Comparison of ENCODE assay signal across 18 cellular contexts in genomic region chr1:201990427-201990826, GRCh38. TPM values are rescaled to one million over a fixed set of nuclear protein-coding genes. Genes with fewer than 3 reads are reported as not detected.
DNase-seq lines count a peak whose midpoint lies in the region; ATAC-seq and TF ChIP-seq lines count a peak whose summit lies in the region.
"Had no signal": no experiment of that assay in that cellular context is flagged by ENCODE, and none has a peak within 500 bp of the region (broad histone marks: within the 10 kb centered on the region; RNA-seq: fewer than 3 reads in every experiment).

No MANE protein-coding gene starts in this region.

- no peaks in the 10 kb centered on the region for H3K4me1 ChIP-seq in breast epithelium
- H3K4me1 ChIP-seq in colonic mucosa = no peaks in the 10 kb centered on the region
- peaks cover 14% of the 10 kb centered on the region for H3K4me1 ChIP-seq in testis

- H3K4me3 ChIP-seq in breast epithelium (no peak overlapping the region), colonic mucosa (no peak overlapping the region), testis (no peak overlapping the region)

- no peak overlapping the region for H3K9ac ChIP-seq in colonic mucosa (ENCODE audit: low read depth in 2 of 2, low read length in 2 of 2)

- H3K27ac ChIP-seq in breast epithelium = no peak overlapping the region
- H3K27ac ChIP-seq in colonic mucosa = no peak overlapping the region
- no peak overlapping the region for H3K27ac ChIP-seq in testis

- peaks cover 87% of the 10 kb centered on the region for H3K36me3 Mint-ChIP-seq in MCF 10A (ENCODE audit: insufficient read depth, unreplicated experiment)
- H3K36me3 Mint-ChIP-seq in activated CD4-positive, alpha-beta T cell treated with anti-CD3 and anti-CD28 coated beads for 36 hours (ENCODE audit: low read depth) = peaks cover 26% of the 10 kb centered on the region

- peak; percentile 93 for ATAC-seq in left ventricle myocardium superior
- ATAC-seq in activated CD4-positive, alpha-beta T cell treated with anti-CD3 and anti-CD28 coated beads for 36 hours = no peak
- no peak for ATAC-seq in HG03175 (IDR thresholded peaks at IDR 0.05; ENCODE audit: unreplicated experiment)
- ATAC-seq in GM21390 (IDR thresholded peaks at IDR 0.05; ENCODE audit: unreplicated experiment) = no peak

- H3K9me3 ChIP-seq in breast epithelium (no peaks in the 10 kb centered on the region), colonic mucosa (no peaks in the 10 kb centered on the region), testis (no peaks in the 10 kb centered on the region)

- TF ChIP-seq CTCF in MCF 10A (IDR thresholded peaks at IDR 0.05; ENCODE audit: unreplicated experiment) (no peak), breast epithelium (IDR thresholded peaks at IDR 0.05) (no peak), colonic mucosa (IDR thresholded peaks at IDR 0.05) (no peak), testis (IDR thresholded peaks at IDR 0.05) (no peak)

- DNase-seq in MCF 10A (ENCODE audit: unreplicated experiment) = no peak
- no peak for DNase-seq in breast epithelium (ENCODE audit: low spot score in 2 of 2)
- peak; percentile 12 for DNase-seq in colonic mucosa
- DNase-seq in left ventricle myocardium superior = peak; percentile 47
- DNase-seq in testis = peak; percentile 88
- no peak for DNase-seq in activated CD4-positive, alpha-beta T cell treated with anti-CD3 and anti-CD28 coated beads for 36 hours
- DNase-seq: 8988T; C1 segment of cervical spinal cord; H9; IMR-90; NCI-H1436 treated with DMSO at 0.1 percent for 48 hours; NCI-H2081 treated with DMSO at 0.1 percent for 48 hours; NCI-H2227 treated with DMSO at 0.1 percent for 48 hours; NCI-H69; NK-92 treated with Interleukin-12 subunit alpha and Interleukin-12 subunit beta, amount 100 ng/mL, for 24 hours; OCI-M1 had no signal

- POLR2A ChIA-PET in MCF 10A (lab: Yijun Ruan, JAX) = no interaction called here
- POLR2A ChIA-PET in activated CD4-positive, alpha-beta T cell treated with anti-CD3 and anti-CD28 coated beads for 36 hours (lab: Charles Lee) = no interaction called here

- no peak for TF ChIP-seq POLR2A in breast epithelium (IDR thresholded peaks at IDR 0.05)
- TF ChIP-seq POLR2A in testis (IDR thresholded peaks at IDR 0.05) = no peak

- 40 to 64% methylated on average over 6 of the region's 6 CpGs for WGBS in testis, 2 donors

- intact Hi-C loops in MCF 10A (cut with micrococcal nuclease) (no loop called here), breast epithelium (cut with DNase I; ENCODE audit: low total_unique reads) (no loop called here), colonic mucosa (cut with DNase I) (no loop called here), left ventricle myocardium superior (cut with micrococcal nuclease) (no loop called here), testis (cut with DNase I; ENCODE audit: low total_unique reads) (no loop called here)
- intact Hi-C loops in activated CD4-positive, alpha-beta T cell treated with anti-CD3 and anti-CD28 coated beads for 36 hours (cut with DNase I, micrococcal nuclease) = no loop called here

- H3K27ac Mint-ChIP-seq in MCF 10A (ENCODE audit: low read depth, unreplicated experiment) = peak overlapping the region; percentile 16
- H3K27ac Mint-ChIP-seq in activated CD4-positive, alpha-beta T cell treated with anti-CD3 and anti-CD28 coated beads for 36 hours = no peak overlapping the region
- H3K27ac Mint-ChIP-seq: H9 had no signal

- peaks cover 14% of the 10 kb centered on the region for H3K4me1 Mint-ChIP-seq in MCF 10A (ENCODE audit: insufficient read depth, unreplicated experiment)
- H3K4me1 Mint-ChIP-seq in activated CD4-positive, alpha-beta T cell treated with anti-CD3 and anti-CD28 coated beads for 36 hours = no peaks in the 10 kb centered on the region

- no peak overlapping the region for H3K4me3 Mint-ChIP-seq in MCF 10A (ENCODE audit: unreplicated experiment)
- H3K4me3 Mint-ChIP-seq in activated CD4-positive, alpha-beta T cell treated with anti-CD3 and anti-CD28 coated beads for 36 hours = no peak overlapping the region
- H3K4me3 Mint-ChIP-seq: H9 had no signal

- H3K27me3 ChIP-seq in breast epithelium (no peaks in the 10 kb centered on the region), colonic mucosa (no peaks in the 10 kb centered on the region), testis (no peaks in the 10 kb centered on the region)

- H3K9me3 Mint-ChIP-seq in MCF 10A (ENCODE audit: unreplicated experiment) = no peaks in the 10 kb centered on the region
- no peaks in the 10 kb centered on the region for H3K9me3 Mint-ChIP-seq in activated CD4-positive, alpha-beta T cell treated with anti-CD3 and anti-CD28 coated beads for 36 hours (ENCODE audit: low read depth)
- H3K9me3 Mint-ChIP-seq: H9 had no signal

- peaks cover 7% of the 10 kb centered on the region for H3K36me3 ChIP-seq in breast epithelium
- peaks cover 12% of the 10 kb centered on the region for H3K36me3 ChIP-seq in colonic mucosa
- no peaks in the 10 kb centered on the region for H3K36me3 ChIP-seq in testis (ENCODE audit: low read depth, missing control alignments)

- CTCF ChIA-PET in MCF 10A (lab: Yijun Ruan, JAX) = interaction anchor here (0.5 to 4.0 kb wide), 4 partner anchors 10 to 144 kb away, joined by 3 to 47 read pairs (median 4); no protein-coding TSS in a partner anchor
- CTCF ChIA-PET in activated CD4-positive, alpha-beta T cell treated with anti-CD3 and anti-CD28 coated beads for 36 hours (lab: Charles Lee) = interaction anchor here (0.6 kb wide), 1 partner anchor 9 kb away, joined by 3 read pairs; no protein-coding TSS in a partner anchor

- BruUV-seq in MCF 10A (replicated peaks; lab: Mats Ljungman, UMichigan) = no TSS peak

- no peaks in the 10 kb centered on the region for H3K27me3 Mint-ChIP-seq in MCF 10A (ENCODE audit: insufficient read depth, unreplicated experiment)
- H3K27me3 Mint-ChIP-seq in activated CD4-positive, alpha-beta T cell treated with anti-CD3 and anti-CD28 coated beads for 36 hours = no peaks in the 10 kb centered on the region

RNA-seq across cellular contexts. Expression of gene RNPEP, which starts 8.0 kb away (rescaled TPM):
- 147 and 155 TPM in 2 replicates for total RNA-seq in MCF 10A (2022)
- total RNA-seq in breast epithelium = 10 to 100 TPM; 43.0 to 66.7 (median 57.4) TPM
- total RNA-seq in colonic mucosa = 100 to 1,000 TPM; 142 to 147 TPM
- total RNA-seq in left ventricle myocardium superior = 11.6 TPM
- total RNA-seq in testis = 10 to 100 TPM; 55.4 to 58.1 TPM
- 60.4 TPM for polyA plus RNA-seq in testis (ENCODE audit: insufficient read depth, low read depth, low replicate concordance)
- total RNA-seq in activated CD4-positive, alpha-beta T cell treated with anti-CD3 and anti-CD28 coated beads for 36 hours = 10 to 100 TPM; 44.9 to 49.2 TPM

RNA-seq across cellular contexts. Expression of gene ELF3, which starts 20.0 kb away (rescaled TPM):
- total RNA-seq in MCF 10A (2022) = 0.10 and 0.33 TPM in 2 replicates
- total RNA-seq in breast epithelium = 1,000 to 10,000 TPM in 1 of 3 donors, 100 to 1,000 TPM in 1, 1 to 10 TPM in 1; 1.3 to 1,061 (median 367) TPM
- 1,000 to 10,000 TPM in 1 of 2 donors, 100 to 1,000 TPM in 1; 749 to 1,162 TPM for total RNA-seq in colonic mucosa
- total RNA-seq in left ventricle myocardium superior = 0.40 TPM
- under 1 TPM; 0.43 to 0.79 TPM for total RNA-seq in testis
- 3.3 TPM for polyA plus RNA-seq in testis (ENCODE audit: insufficient read depth, low read depth, low replicate concordance)
- total RNA-seq in activated CD4-positive, alpha-beta T cell treated with anti-CD3 and anti-CD28 coated beads for 36 hours = under 1 TPM; 0.30 to 0.49 TPM

RNA-seq across cellular contexts. Expression of gene TIMM17A, which starts 35.1 kb away (rescaled TPM):
- total RNA-seq in MCF 10A (2022) (157 and 171 TPM in 2 replicates), breast epithelium (10 to 100 TPM; 24.5 to 30.1 (median 26.2) TPM), colonic mucosa (10 to 100 TPM; 63.4 to 84.7 TPM), left ventricle myocardium superior (79.0 TPM), testis (10 to 100 TPM; 22.7 to 24.7 TPM)
- 42.5 TPM for polyA plus RNA-seq in testis (ENCODE audit: insufficient read depth, low read depth, low replicate concordance)
- total RNA-seq in activated CD4-positive, alpha-beta T cell treated with anti-CD3 and anti-CD28 coated beads for 36 hours = 10 to 100 TPM; 51.9 to 70.6 TPM

RNA-seq across cellular contexts. Expression of gene LMOD1, which starts 44.1 kb away (rescaled TPM):
- total RNA-seq in MCF 10A (2022) (not detected in 2 replicates), breast epithelium (10 to 100 TPM; 60.0 to 92.2 (median 87.2) TPM), colonic mucosa (10 to 100 TPM in 1 of 2 donors, 1 to 10 TPM in 1; 7.6 to 64.5 TPM), left ventricle myocardium superior (8.0 TPM), testis (10 to 100 TPM; 31.4 to 46.3 TPM)
- polyA plus RNA-seq in testis (ENCODE audit: insufficient read depth, low read depth, low replicate concordance) = 39.4 TPM
- not detected for total RNA-seq in activated CD4-positive, alpha-beta T cell treated with anti-CD3 and anti-CD28 coated beads for 36 hours

Comparison
In these comparisons a context has a peak if more than half of its experiments do, and no peak if none do; other contexts are left out.
1. DNase-seq: peak in colonic mucosa (single experiment), left ventricle myocardium superior (single experiment) and testis (single experiment); none in MCF 10A (single experiment), breast epithelium (0 of 2) and activated CD4-positive, alpha-beta T cell treated with anti-CD3 and anti-CD28 coated beads for 36 hours (single experiment).